Comparison of ENCODE assay signal across 1 cellular context in genomic region chr3:113516115-113516505, GRCh38.
TF ChIP-seq lines count a peak whose summit lies in the region.

No MANE protein-coding gene starts in this region.

TF ChIP-seq in K562, 482 proteins besides CTCF, POLR2A, EP300 and RAD21:
- no peak for TF ChIP-seq IRF1 (CRISPR knock-in tag; IDR thresholded peaks at IDR 0.05; ENCODE audit: borderline replicate concordance)
- no peak for TF ChIP-seq NFIC (IDR thresholded peaks at IDR 0.05)
- TF ChIP-seq ASH1L (IDR thresholded peaks at IDR 0.05; ENCODE audit: borderline replicate concordance, low read depth, partially characterized antibody): no peak
- TF ChIP-seq PRMT5 (CRISPR knock-in tag; IDR thresholded peaks at IDR 0.05): no peak
- TF ChIP-seq SMAD2 (IDR thresholded peaks at IDR 0.05; ENCODE audit: low read depth, low read length): no peak
- TF ChIP-seq ZEB2 (IDR thresholded peaks at IDR 0.05): no peak
- TF ChIP-seq JUN (IDR thresholded peaks at IDR 0.05; ENCODE audit: borderline replicate concordance, low read depth, low read length): no peak
- TF ChIP-seq JUN (CRISPR knock-in tag; IDR thresholded peaks at IDR 0.05; ENCODE audit: borderline replicate concordance): no peak
- TF ChIP-seq ZFP91 (CRISPR knock-in tag; IDR thresholded peaks at IDR 0.05): no peak
- no peak for TF ChIP-seq POLR3G (IDR thresholded peaks at IDR 0.05; ENCODE audit: extremely low read depth, insufficient read length, insufficient replicate concordance)
- TF ChIP-seq ZHX1 (conservative IDR thresholded peaks at IDR 0.05; ENCODE audit: low read length): no peak
- no peak for TF ChIP-seq ATF2 (CRISPR knock-in tag; IDR thresholded peaks at IDR 0.05)
- TF ChIP-seq MIER1 (IDR thresholded peaks at IDR 0.05; ENCODE audit: low read depth): no peak
